8 cellular contexts compared by ENCODE assay signal in the genomic region with DNA sequence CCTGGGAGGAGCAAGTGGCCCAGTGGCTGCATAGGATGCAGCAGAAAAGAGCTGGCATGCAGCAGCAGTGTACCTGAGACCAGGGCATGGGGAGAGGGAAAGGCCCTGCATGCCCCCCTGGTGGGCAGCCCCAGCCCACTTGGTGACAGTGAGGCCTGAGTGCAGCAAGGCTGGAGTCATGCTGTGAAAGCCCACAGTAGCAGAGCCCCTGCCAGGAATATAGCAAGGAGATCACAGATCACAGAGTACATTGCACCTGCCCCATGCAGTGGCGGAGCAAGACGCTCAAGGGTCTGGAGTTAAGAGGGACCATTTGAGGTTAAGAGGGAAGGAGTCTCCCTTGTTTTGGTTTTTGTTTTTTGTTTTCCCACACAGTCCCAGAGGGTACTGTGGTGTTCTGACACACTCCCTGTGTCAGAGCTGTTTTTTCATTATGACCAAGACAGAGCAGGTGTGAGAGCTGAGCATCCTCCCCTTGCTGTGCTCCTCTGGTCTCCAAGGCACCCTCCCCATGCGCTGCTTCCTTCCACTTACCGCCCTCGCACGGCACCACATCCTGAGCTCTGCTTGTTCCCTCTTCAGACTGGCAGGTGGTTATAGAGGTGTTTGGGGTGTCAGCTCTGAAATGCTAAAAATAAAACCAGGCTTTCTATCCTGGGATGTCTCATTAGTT.
DNase-seq lines count a peak whose midpoint lies in the region; ATAC-seq and TF ChIP-seq lines count a peak whose summit lies in the region.

No MANE protein-coding gene starts in this region.

- DNase-seq in NOMO-1 treated with DMSO at 0.1 percent for 48 hours (lab: John Stamatoyannopoulos, UW; ENCODE audit: unreplicated experiment) (peak; percentile 33), activated gamma-delta T cell treated with Interleukin-2 at 50 U/mL for 16 hours (peak; percentile 76), ovary (no peak), brain microvascular endothelial cell (no peak), LoVo (ENCODE audit: low spot score) (no peak)
- peak; percentile 53 for DNase-seq in stimulated activated CD4-positive, alpha-beta T cell treated with anti-CD3 and anti-CD28 coated beads, Interleukin-12 subunit alpha, Interleukin-12 subunit beta, amount 100 ng/mL, for 4 hours

- TF ChIP-seq CTCF in ovary (IDR thresholded peaks at IDR 0.05), result no peak
- TF ChIP-seq CTCF in brain microvascular endothelial cell (IDR thresholded peaks at IDR 0.05; ENCODE audit: low read depth, low read length, missing control alignments), result no peak

- H3K9me3 ChIP-seq in ovary, result no peaks in the 10 kb centered on the region

- TF ChIP-seq POLR2A in ovary (IDR thresholded peaks at IDR 0.05), result no peak

- WGBS in ovary, 3 donors, result 53 to 73% (median 58%) methylated on average over 6 of the region's 6 CpGs

- H3K4me3 ChIP-seq in ovary, result no peak overlapping the region
- no peak overlapping the region for H3K4me3 ChIP-seq in brain microvascular endothelial cell (ENCODE audit: low read depth, low read length)

- intact Hi-C loops in ovary (cut with DNase I), result no loop called here

- in situ Hi-C loops in brain microvascular endothelial cell (cut with HindIII; ENCODE audit: low pct_ligation_motif_present, low sequenced_read_pairs), result no loop called here

- H3K36me3 ChIP-seq in ovary, result no peaks in the 10 kb centered on the region
- no peaks in the 10 kb centered on the region for H3K36me3 ChIP-seq in brain microvascular endothelial cell (replicated peaks)

- H3K27ac ChIP-seq in ovary (no peak overlapping the region), brain microvascular endothelial cell (no peak overlapping the region)

- no peak for TF ChIP-seq EP300 in ovary (IDR thresholded peaks at IDR 0.05)

- H3K27me3 ChIP-seq in ovary (no peaks in the 10 kb centered on the region), brain microvascular endothelial cell (replicated peaks) (no peaks in the 10 kb centered on the region)

- H3K4me1 ChIP-seq in ovary (ENCODE audit: insufficient read depth), result no peaks in the 10 kb centered on the region

- ATAC-seq in GM18519 (IDR thresholded peaks at IDR 0.05; ENCODE audit: low FRiP score, unreplicated experiment) (peak; percentile 93), HG02759 (IDR thresholded peaks at IDR 0.05; ENCODE audit: unreplicated experiment) (peak; percentile 94)

Comparison
In these comparisons a context has a peak if more than half of its experiments do, and no peak if none do; other contexts are left out.
1. DNase-seq: peak in NOMO-1 treated with DMSO at 0.1 percent for 48 hours (single experiment), activated gamma-delta T cell treated with Interleukin-2 at 50 U/mL for 16 hours (single experiment) and stimulated activated CD4-positive, alpha-beta T cell treated with anti-CD3 and anti-CD28 coated beads, Interleukin-12 subunit alpha, Interleukin-12 subunit beta, amount 100 ng/mL, for 4 hours (single experiment); none in ovary (0 of 5), brain microvascular endothelial cell (single experiment) and LoVo (single experiment).